In the genomic region with DNA sequence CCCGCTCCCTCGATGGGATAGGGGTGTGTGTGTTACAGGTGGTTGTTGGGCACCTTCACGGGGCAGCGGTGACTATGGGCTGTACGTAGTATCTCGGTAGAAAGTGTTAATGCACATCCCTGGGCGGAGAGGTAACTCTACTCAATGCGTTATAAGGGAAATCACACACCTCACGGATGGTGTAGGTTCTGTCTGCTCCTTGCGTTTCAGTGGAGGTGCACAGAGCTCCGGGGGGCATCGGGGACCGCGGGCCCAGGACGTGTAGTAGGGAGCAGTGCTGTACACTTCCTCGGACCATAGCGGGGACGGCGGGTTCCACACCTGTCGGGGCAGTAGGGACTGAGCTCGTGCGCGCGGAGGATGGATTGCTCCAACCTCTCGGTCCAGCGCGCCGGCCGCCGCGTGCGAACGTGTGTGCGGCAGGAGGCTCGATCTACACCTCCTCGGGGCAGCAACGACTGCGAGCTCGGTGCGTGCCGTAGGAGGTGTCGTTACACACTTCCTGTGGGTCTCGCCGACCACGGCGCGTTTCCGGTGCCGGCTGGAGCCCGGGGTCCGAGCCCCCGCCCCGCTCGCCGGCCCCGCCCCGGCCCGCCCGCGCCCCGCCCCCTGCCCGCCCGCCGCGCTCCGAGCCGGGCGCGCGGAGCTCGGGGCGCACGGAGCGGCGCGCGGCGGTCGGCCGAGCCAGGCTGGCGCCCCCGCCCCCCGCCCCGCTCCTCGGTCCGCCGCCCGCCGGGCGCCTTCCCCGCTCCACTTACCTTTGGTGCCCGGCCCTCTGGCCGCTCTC, we compare ENCODE assay signal across 8 cellular contexts. TPM values are rescaled to one million over a fixed set of nuclear protein-coding genes. Genes with fewer than 3 reads are reported as not detected.
A peak's percentile ranks its signal among the peaks of the same experiment; 100 is the strongest.
DNase-seq lines count a peak whose midpoint lies in the region; ATAC-seq and TF ChIP-seq lines count a peak whose summit lies in the region.

A gene with protein sequence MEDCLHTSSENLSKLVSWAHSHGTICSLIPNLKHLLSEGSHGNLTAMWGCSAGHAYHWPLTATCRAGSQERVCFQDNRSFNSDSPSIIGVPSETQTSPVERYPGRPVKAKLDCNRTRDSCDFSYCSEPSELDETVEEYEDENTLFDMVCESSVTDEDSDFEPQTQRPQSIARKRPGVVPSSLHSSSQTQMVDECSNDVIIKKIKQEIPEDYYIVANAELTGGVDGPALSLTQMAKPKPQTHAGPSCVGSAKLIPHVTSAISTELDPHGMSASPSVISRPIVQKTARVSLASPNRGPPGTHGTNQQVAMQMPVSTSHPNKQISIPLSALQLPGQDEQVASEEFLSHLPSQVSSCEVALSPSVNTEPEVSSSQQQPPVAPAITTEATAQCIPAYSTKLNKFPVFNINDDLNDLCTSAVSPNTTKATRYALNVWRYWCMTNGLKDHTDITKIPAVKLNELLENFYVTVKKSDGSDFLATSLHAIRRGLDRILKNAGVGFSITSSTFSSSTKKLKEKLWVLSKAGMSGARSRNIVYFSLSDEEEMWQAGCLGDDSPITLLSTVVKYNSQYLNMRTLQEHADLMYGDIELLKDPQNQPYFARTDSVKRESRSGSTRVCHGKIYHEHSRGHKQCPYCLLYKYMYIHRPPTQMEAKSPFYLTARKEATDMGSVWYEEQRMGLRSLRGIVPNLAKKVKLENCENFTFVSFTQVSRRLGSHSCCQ (plus strand): TSS at position 607 of the 787 bp plus-strand sequence. CDS start 87,254 bp downstream, outside the sequence.

- no peaks in the 10 kb centered on the region for H3K27me3 Mint-ChIP-seq in nephron progenitor cell (ENCODE audit: low read depth, poor library complexity)
- H3K27me3 Mint-ChIP-seq in stimulated activated naive CD8-positive, alpha-beta T cell treated with anti-CD3 and anti-CD28 coated beads, Interleukin-15, amount 100 ng/mL, for 72 hours, result no peaks in the 10 kb centered on the region

- DNase-seq in DMS53 treated with DMSO at 0.1 percent for 48 hours (lab: John Stamatoyannopoulos, UW; ENCODE audit: unreplicated experiment) (peak; percentile 65), HuH-7.5 (ENCODE audit: low spot score) (peak; percentile 91), fibroblast of the aortic adventitia (ENCODE audit: low read depth) (peak; percentile 44), nephron progenitor cell (peak; percentile 83)
- peak; percentile 56 to 70 for DNase-seq in activated T-helper 1 cell treated with anti-CD3 and anti-CD28 coated beads, Interleukin-2, amount 50 U/mL, for 16 hours (ENCODE audit: low read depth in 1 of 2, low spot score in 1 of 2)
- DNase-seq in stimulated activated naive CD8-positive, alpha-beta T cell treated with anti-CD3 and anti-CD28 coated beads, Interleukin-15, amount 100 ng/mL, for 72 hours, result peak; percentile 85 to 90

- peaks cover 23% of the 10 kb centered on the region for H3K36me3 Mint-ChIP-seq in nephron progenitor cell (ENCODE audit: low read depth)

- peak within 1 kb of the TSS; percentile 99 for H3K4me3 Mint-ChIP-seq in nephron progenitor cell
- H3K4me3 Mint-ChIP-seq in stimulated activated naive CD8-positive, alpha-beta T cell treated with anti-CD3 and anti-CD28 coated beads, Interleukin-15, amount 100 ng/mL, for 72 hours, result peak within 1 kb of the TSS; percentile 98

- peaks cover 46% of the 10 kb centered on the region for H3K4me1 Mint-ChIP-seq in nephron progenitor cell
- H3K4me1 Mint-ChIP-seq in stimulated activated naive CD8-positive, alpha-beta T cell treated with anti-CD3 and anti-CD28 coated beads, Interleukin-15, amount 100 ng/mL, for 72 hours, result peaks cover 46% of the 10 kb centered on the region

- peak; percentile 94 for ATAC-seq in GM21528 (IDR thresholded peaks at IDR 0.05; ENCODE audit: low FRiP score, unreplicated experiment)
- peak; percentile 97 for ATAC-seq in stimulated activated naive CD8-positive, alpha-beta T cell treated with anti-CD3 and anti-CD28 coated beads, Interleukin-15, amount 100 ng/mL, for 72 hours

- TF ChIP-seq CTCF in fibroblast of the aortic adventitia (IDR thresholded peaks at IDR 0.05; ENCODE audit: insufficient read depth, low read length) (no peak), nephron progenitor cell (IDR thresholded peaks at IDR 0.05) (no peak)

- H3K27ac Mint-ChIP-seq in nephron progenitor cell, result peak within 1 kb of the TSS; percentile 96
- peak within 1 kb of the TSS; percentile 97 to 99 for H3K27ac Mint-ChIP-seq in stimulated activated naive CD8-positive, alpha-beta T cell treated with anti-CD3 and anti-CD28 coated beads, Interleukin-15, amount 100 ng/mL, for 72 hours

- H3K4me3 ChIP-seq in fibroblast of the aortic adventitia (ENCODE audit: low read depth, low read length), result peak within 1 kb of the TSS; percentile 75

- H3K9me3 Mint-ChIP-seq in nephron progenitor cell, result peaks cover 6% of the 10 kb centered on the region
- no peaks in the 10 kb centered on the region for H3K9me3 Mint-ChIP-seq in stimulated activated naive CD8-positive, alpha-beta T cell treated with anti-CD3 and anti-CD28 coated beads, Interleukin-15, amount 100 ng/mL, for 72 hours

TF ChIP-seq in PFSK-1, 5 proteins besides CTCF, POLR2A, EP300 and RAD21:
- TF ChIP-seq FOXP2 (optimal IDR thresholded peaks at IDR 0.05; ENCODE audit: borderline replicate concordance, extremely low read depth, extremely low read length, insufficient read depth) (peak; percentile 85), TAF1 (IDR thresholded peaks at IDR 0.05; ENCODE audit: borderline replicate concordance, insufficient read depth, low read length) (peak; percentile 61; the same call in 1 of the 2 replicates), SIN3A (IDR thresholded peaks at IDR 0.05; ENCODE audit: borderline replicate concordance, insufficient read depth, low read length) (no peak), POLR2AphosphoS5 (IDR thresholded peaks at IDR 0.05; ENCODE audit: low read depth, low read length) (peak; percentile 80)
- TF ChIP-seq, protein P1, sequence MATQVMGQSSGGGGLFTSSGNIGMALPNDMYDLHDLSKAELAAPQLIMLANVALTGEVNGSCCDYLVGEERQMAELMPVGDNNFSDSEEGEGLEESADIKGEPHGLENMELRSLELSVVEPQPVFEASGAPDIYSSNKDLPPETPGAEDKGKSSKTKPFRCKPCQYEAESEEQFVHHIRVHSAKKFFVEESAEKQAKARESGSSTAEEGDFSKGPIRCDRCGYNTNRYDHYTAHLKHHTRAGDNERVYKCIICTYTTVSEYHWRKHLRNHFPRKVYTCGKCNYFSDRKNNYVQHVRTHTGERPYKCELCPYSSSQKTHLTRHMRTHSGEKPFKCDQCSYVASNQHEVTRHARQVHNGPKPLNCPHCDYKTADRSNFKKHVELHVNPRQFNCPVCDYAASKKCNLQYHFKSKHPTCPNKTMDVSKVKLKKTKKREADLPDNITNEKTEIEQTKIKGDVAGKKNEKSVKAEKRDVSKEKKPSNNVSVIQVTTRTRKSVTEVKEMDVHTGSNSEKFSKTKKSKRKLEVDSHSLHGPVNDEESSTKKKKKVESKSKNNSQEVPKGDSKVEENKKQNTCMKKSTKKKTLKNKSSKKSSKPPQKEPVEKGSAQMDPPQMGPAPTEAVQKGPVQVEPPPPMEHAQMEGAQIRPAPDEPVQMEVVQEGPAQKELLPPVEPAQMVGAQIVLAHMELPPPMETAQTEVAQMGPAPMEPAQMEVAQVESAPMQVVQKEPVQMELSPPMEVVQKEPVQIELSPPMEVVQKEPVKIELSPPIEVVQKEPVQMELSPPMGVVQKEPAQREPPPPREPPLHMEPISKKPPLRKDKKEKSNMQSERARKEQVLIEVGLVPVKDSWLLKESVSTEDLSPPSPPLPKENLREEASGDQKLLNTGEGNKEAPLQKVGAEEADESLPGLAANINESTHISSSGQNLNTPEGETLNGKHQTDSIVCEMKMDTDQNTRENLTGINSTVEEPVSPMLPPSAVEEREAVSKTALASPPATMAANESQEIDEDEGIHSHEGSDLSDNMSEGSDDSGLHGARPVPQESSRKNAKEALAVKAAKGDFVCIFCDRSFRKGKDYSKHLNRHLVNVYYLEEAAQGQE (IDR thresholded peaks at IDR 0.05; ENCODE audit: insufficient read depth in 1 of 2, low read depth in 2 of 2, low read length in 2 of 2), result no peak

RNA-seq across cellular contexts. Expression of the gene that starts here (rescaled TPM):
- 5.1 TPM for polyA plus RNA-seq in PFSK-1 (2012; ENCODE audit: insufficient read length, low read depth)
- total RNA-seq in fibroblast of the aortic adventitia (ENCODE audit: low replicate concordance), result 1.4 and 2.9 TPM in 2 replicates

Comparison
In these comparisons a context has a peak if more than half of its experiments do, and no peak if none do; other contexts are left out.
1. Peak in every context shown above with its lines: DNase-seq, ATAC-seq and H3K4me3 ChIP-seq.